In genomic region chr7:99380032-99380822, GRCh38 we compare ENCODE assay signal across 7 cellular contexts. TPM values are rescaled to one million over a fixed set of nuclear protein-coding genes. Genes with fewer than 3 reads are reported as not detected.
DNase-seq lines count a peak whose midpoint lies in the region; ATAC-seq and TF ChIP-seq lines count a peak whose summit lies in the region.

No MANE protein-coding gene starts in this region.

- H3K79me2 ChIP-seq in mammary epithelial cell (ENCODE audit: insufficient read depth, low read length) = peaks cover 87% of the 10 kb centered on the region

- H3K9me3 ChIP-seq in Panc1 (ENCODE audit: control insufficient read depth, insufficient read depth, low read depth, low read length) (no peaks in the 10 kb centered on the region), mammary epithelial cell (replicated peaks; ENCODE audit: insufficient read depth, low read length) (no peaks in the 10 kb centered on the region)

- H3K27me3 Mint-ChIP-seq in memory B cell = no peaks in the 10 kb centered on the region

- whole genome bisulfite sequencing in mammary epithelial cell (ENCODE audit: low coverage, missing lambda C conversion rate) = 43% methylated on average over 12 of the region's 12 CpGs

- H3K27ac Mint-ChIP-seq in memory B cell = peak overlapping the region; percentile 92

- POLR2A ChIA-PET in Panc1 (lab: Charles Lee) = no interaction called here

- H3K4me1 ChIP-seq in Panc1 (ENCODE audit: control insufficient read depth, insufficient read depth, low read length) (peaks cover 38% of the 10 kb centered on the region), mammary epithelial cell (ENCODE audit: insufficient read depth, low read length) (peaks cover 35% of the 10 kb centered on the region)

- dilution Hi-C loops in mammary epithelial cell (cut with HindIII; ENCODE audit: low sequenced_read_pairs) = no loop called here

- peak overlapping the region; percentile 17 for H3K9ac ChIP-seq in mammary epithelial cell (ENCODE audit: insufficient read depth, low read length)

- no peaks in the 10 kb centered on the region for H4K20me1 ChIP-seq in mammary epithelial cell (ENCODE audit: insufficient read depth, low read length)

- in situ Hi-C loops in Panc1 (cut with HindIII; ENCODE audit: low pct_unique_long_range_greater_than_20kb, low sequenced_read_pairs) = no loop called here
- in situ Hi-C loops in mammary epithelial cell (cut with MboI; ENCODE audit: low sequenced_read_pairs in 2 of 2) = no loop called here

- TF ChIP-seq CTCF in Panc1 (IDR thresholded peaks at IDR 0.05) (no peak), mammary epithelial cell (conservative IDR thresholded peaks at IDR 0.05 in 1 of 2, IDR thresholded peaks at IDR 0.05 in 1 of 2; ENCODE audit: extremely low read depth in 1 of 2, insufficient read depth in 1 of 2, low read depth in 1 of 2, low read length in 2 of 2) (no peak)

- peak overlapping the region; percentile 80 for H3K4me3 Mint-ChIP-seq in memory B cell

- H3K27me3 ChIP-seq in Panc1 (ENCODE audit: control insufficient read depth, insufficient read depth, low read length) = no peaks in the 10 kb centered on the region
- H3K27me3 ChIP-seq in mammary epithelial cell (ENCODE audit: insufficient read depth, low read length) = no peaks in the 10 kb centered on the region

- H3K27ac ChIP-seq in Panc1 (ENCODE audit: low read length) (peak overlapping the region; percentile 79), mammary epithelial cell (ENCODE audit: insufficient read depth, low read depth, low read length) (peak overlapping the region; percentile 75), substantia nigra (ENCODE audit: low read depth, low read length, poor library complexity, severe bottlenecking) (peak overlapping the region; percentile 71)

- H3K36me3 Mint-ChIP-seq in memory B cell = peaks cover 15% of the 10 kb centered on the region

- 0 out of 4 replicates have a peak overlapping the region, but pooled peaks of 1 of the 2 experiments have one; percentile 11 for H3K4me3 ChIP-seq in Panc1 (ENCODE audit: low read depth in 2 of 2, low read length in 2 of 2)
- no peak overlapping the region for H3K4me3 ChIP-seq in mammary epithelial cell (replicated peaks in 1 of 3; ENCODE audit: insufficient read depth in 1 of 3, low read depth in 2 of 3, low read length in 3 of 3)

- H3K9me3 Mint-ChIP-seq in memory B cell = peaks cover 1% of the 10 kb centered on the region

- BruUV-seq in Panc1 (replicated peaks; lab: Mats Ljungman, UMichigan) (no TSS peak), mammary epithelial cell (replicated peaks; lab: Mats Ljungman, UMichigan) (no TSS peak)

- ATAC-seq in GM18867 (IDR thresholded peaks at IDR 0.05; ENCODE audit: unreplicated experiment) = peak; percentile 32
- peak; percentile 40 for ATAC-seq in HG02763 (IDR thresholded peaks at IDR 0.05; ENCODE audit: unreplicated experiment)
- ATAC-seq in Panc1 = peak; percentile 15
- peak; percentile 41 for ATAC-seq in memory B cell (ENCODE audit: low read depth)

- no peak for DNase-seq in Panc1 (ENCODE audit: low read depth, low spot score)
- DNase-seq in mammary epithelial cell = peak; percentile 57
- peak; percentile 39 to 55 for DNase-seq in memory B cell (ENCODE audit: low spot score in 2 of 2)
- peak in 18 of 49 donors; percentile 9 to 48 (median 26) for DNase-seq in substantia nigra (lab: John Stamatoyannopoulos, UW)
- DNase-seq in COR-L47 (lab: John Stamatoyannopoulos, UW) = no peak

- H3K4me1 Mint-ChIP-seq in memory B cell = peaks cover 36% of the 10 kb centered on the region

- H3K36me3 ChIP-seq in Panc1 (ENCODE audit: control insufficient read depth, insufficient read depth, low read length) = no peaks in the 10 kb centered on the region; the same call in 1 of the 2 replicates
- H3K36me3 ChIP-seq in mammary epithelial cell (ENCODE audit: insufficient read depth, low read length) = peaks cover 6% of the 10 kb centered on the region

- H3K4me2 ChIP-seq in mammary epithelial cell (ENCODE audit: insufficient read depth, low read depth, low read length) = peak overlapping the region; percentile 59

- intact Hi-C loops in Panc1 (cut with micrococcal nuclease; ENCODE audit: unreplicated experiment) (no loop called here), mammary epithelial cell (cut with micrococcal nuclease) (no loop called here)

- no peak overlapping the region for H2AFZ ChIP-seq in mammary epithelial cell (ENCODE audit: low read depth, low read length)

- CTCF ChIA-PET in Panc1 (lab: Charles Lee) (no interaction called here), mammary epithelial cell (lab: Charles Lee; ENCODE audit: low non-redundant PET) (no interaction called here)

RNA-seq across cellular contexts. Expression of gene ARPC1B, which starts 5.7 kb away (rescaled TPM):
- 266 TPM for total RNA-seq in Panc1 (2021; ENCODE audit: unreplicated experiment)
- polyA plus RNA-seq in Panc1 (2012; ENCODE audit: insufficient read length) = 692 TPM
- total RNA-seq in mammary epithelial cell = 100 to 1,000 TPM; 196 to 228 TPM
- polyA plus RNA-seq in mammary epithelial cell = 547 TPM
- polyA minus RNA-seq in mammary epithelial cell = 215 TPM

RNA-seq across cellular contexts. Expression of gene PDAP1, which starts 28.2 kb away (rescaled TPM):
- total RNA-seq in Panc1 (2021; ENCODE audit: unreplicated experiment) (147 TPM), mammary epithelial cell (100 to 1,000 TPM in 1 of 2 donors, 10 to 100 TPM in 1; 23.0 to 182 TPM)
- 442 TPM for polyA plus RNA-seq in Panc1 (2012; ENCODE audit: insufficient read length)
- polyA plus RNA-seq in mammary epithelial cell = 60.9 TPM
- 30.6 TPM for polyA minus RNA-seq in mammary epithelial cell

RNA-seq across cellular contexts. Expression of gene BUD31, which starts 28.5 kb away (rescaled TPM):
- total RNA-seq in Panc1 (2021; ENCODE audit: unreplicated experiment) (179 TPM), mammary epithelial cell (100 to 1,000 TPM in 1 of 2 donors, 10 to 100 TPM in 1; 52.3 to 140 TPM)
- polyA plus RNA-seq in Panc1 (2012; ENCODE audit: insufficient read length) = 225 TPM
- polyA plus RNA-seq in mammary epithelial cell = 59.9 TPM
- polyA minus RNA-seq in mammary epithelial cell = 26.9 TPM

RNA-seq across cellular contexts. Expression of gene ARPC1A, which starts 54.5 kb away (rescaled TPM):
- 253 TPM for total RNA-seq in Panc1 (2021; ENCODE audit: unreplicated experiment)
- 200 TPM for polyA plus RNA-seq in Panc1 (2012; ENCODE audit: insufficient read length)
- 100 to 1,000 TPM; 177 to 218 TPM for total RNA-seq in mammary epithelial cell
- 249 TPM for polyA plus RNA-seq in mammary epithelial cell
- 373 TPM for polyA minus RNA-seq in mammary epithelial cell

RNA-seq across cellular contexts. Expression of gene PTCD1, which starts 58.4 kb away (rescaled TPM):
- total RNA-seq in Panc1 (2021; ENCODE audit: unreplicated experiment) = 15.0 TPM
- 13.8 TPM for polyA plus RNA-seq in Panc1 (2012; ENCODE audit: insufficient read length)
- total RNA-seq in mammary epithelial cell = 1 to 10 TPM; 7.0 to 7.2 TPM
- polyA plus RNA-seq in mammary epithelial cell = 5.2 TPM
- polyA minus RNA-seq in mammary epithelial cell = 31.8 TPM

Comparison
In these comparisons a context has a peak if more than half of its experiments do, and no peak if none do; other contexts are left out.
1. DNase-seq: peak in mammary epithelial cell (single experiment) and memory B cell (2 of 2); none in Panc1 (single experiment) and COR-L47 (single experiment).
2. Peak in every context shown above with its lines, with median percentiles within 50 percentile points of each other: ATAC-seq and H3K27ac ChIP-seq.